Comparison of ENCODE assay signal across 9 cellular contexts in the genomic region with DNA sequence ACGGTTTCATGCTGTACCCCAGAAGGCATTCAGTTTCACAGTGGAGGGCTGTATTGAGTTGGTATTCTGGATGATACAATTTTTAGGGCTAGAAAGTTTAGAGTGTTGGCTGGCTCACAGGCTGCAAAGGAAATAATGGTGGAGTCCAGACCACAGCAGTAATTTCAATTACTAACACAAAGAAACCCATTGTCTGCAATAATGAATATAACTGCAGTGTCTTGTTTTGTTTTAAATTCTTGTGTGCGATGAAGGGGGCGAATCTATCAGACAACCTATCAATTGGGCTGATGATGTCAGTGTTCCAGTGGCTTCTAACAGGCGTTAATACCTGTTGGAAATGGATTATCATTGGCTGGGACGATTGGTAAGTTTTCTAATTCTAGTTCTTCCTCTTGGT. TPM values are rescaled to one million over a fixed set of nuclear protein-coding genes. Genes with fewer than 3 reads are reported as not detected.
A peak's percentile ranks its signal among the peaks of the same experiment; 100 is the strongest.
DNase-seq lines count a peak whose midpoint lies in the region; ATAC-seq and TF ChIP-seq lines count a peak whose summit lies in the region.
"Had no signal": no experiment of that assay in that cellular context is flagged by ENCODE, and none has a peak within 500 bp of the region (broad histone marks: within the 10 kb centered on the region; RNA-seq: fewer than 3 reads in every experiment).

No MANE protein-coding gene starts in this region.

- peak overlapping the region in 3 of 5 donors; percentile 98 to 100 (median 100) for H3K27ac ChIP-seq in stomach

- ATAC-seq in HG02610 (IDR thresholded peaks at IDR 0.05; ENCODE audit: unreplicated experiment) = no peak

- H3K9me3 Mint-ChIP-seq in T-helper 1 cell treated with Interleukin-12 subunit alpha and Interleukin-12 subunit beta and Interleukin-4 antibody, amounts not matched to agents 30 μg/mL and 1 μg/mL, for 36 hours = no peaks in the 10 kb centered on the region
- no peaks in the 10 kb centered on the region for H3K9me3 Mint-ChIP-seq in activated T-helper 2 cell treated with anti-CD3 and anti-CD28 coated beads, Interferon-gamma antibody, Interleukin-2, Interleukin-4, amounts not matched to agents 10 μg/mL and 5 μg/mL and 100 μg/mL, durations not matched to agents 14 hours and 24 hours and 36 hours
- H3K9me3 Mint-ChIP-seq in immature natural killer cell = no peaks in the 10 kb centered on the region

- no peak overlapping the region for H3K27ac Mint-ChIP-seq in T-helper 1 cell treated with Interleukin-12 subunit alpha and Interleukin-12 subunit beta and Interleukin-4 antibody, amounts not matched to agents 30 μg/mL and 1 μg/mL, for 36 hours
- peak overlapping the region; percentile 93 for H3K27ac Mint-ChIP-seq in activated T-helper 2 cell treated with anti-CD3 and anti-CD28 coated beads, Interferon-gamma antibody, Interleukin-2, Interleukin-4, amounts not matched to agents 10 μg/mL and 5 μg/mL and 100 μg/mL, durations not matched to agents 14 hours and 24 hours and 36 hours
- H3K27ac Mint-ChIP-seq in immature natural killer cell = peak overlapping the region; percentile 43 to 96 (median 95)

- H3K4me3 ChIP-seq in stomach = peak overlapping the region in 3 of 4 donors; percentile 64 to 89 (median 67)

- H3K36me3 ChIP-seq in stomach = peaks cover 0 to 20% (median 10%) of the 10 kb centered on the region in 4 donors

- DNase-seq in T-helper 1 cell = no peak
- no peak for DNase-seq in activated T-helper 2 cell treated with anti-CD3 and anti-CD28 coated beads, Interferon-gamma antibody, Interleukin-2, Interleukin-4, amounts not matched to agents 10 μg/mL and 5 μg/mL and 100 μg/mL, durations not matched to agents 14 hours and 24 hours and 36 hours (ENCODE audit: low spot score)
- no peak for DNase-seq in immature natural killer cell
- DNase-seq in stomach = no peak
- no peak for DNase-seq in SK-N-DZ (ENCODE audit: low spot score)
- DNase-seq in KG1 (lab: John Stamatoyannopoulos, UW) = no peak
- DNase-seq: 8988T had no signal

- peak overlapping the region; percentile 94 for H3K4me3 Mint-ChIP-seq in T-helper 1 cell treated with Interleukin-12 subunit alpha and Interleukin-12 subunit beta and Interleukin-4 antibody, amounts not matched to agents 30 μg/mL and 1 μg/mL, for 36 hours
- peak overlapping the region; percentile 93 for H3K4me3 Mint-ChIP-seq in activated T-helper 2 cell treated with anti-CD3 and anti-CD28 coated beads, Interferon-gamma antibody, Interleukin-2, Interleukin-4, amounts not matched to agents 10 μg/mL and 5 μg/mL and 100 μg/mL, durations not matched to agents 14 hours and 24 hours and 36 hours (ENCODE audit: low read depth)
- H3K4me3 Mint-ChIP-seq in immature natural killer cell = peak overlapping the region; percentile 88 to 99 (median 95)

- H3K9me3 ChIP-seq in stomach = no peaks in the 10 kb centered on the region

- no peak for TF ChIP-seq POLR2A in stomach (IDR thresholded peaks at IDR 0.05)

- TF ChIP-seq EP300 in stomach (IDR thresholded peaks at IDR 0.05) = no peak

- peaks cover 13% of the 10 kb centered on the region for H3K36me3 Mint-ChIP-seq in T-helper 1 cell treated with Interleukin-12 subunit alpha and Interleukin-12 subunit beta and Interleukin-4 antibody, amounts not matched to agents 30 μg/mL and 1 μg/mL, for 36 hours (ENCODE audit: low read depth)
- H3K36me3 Mint-ChIP-seq in activated T-helper 2 cell treated with anti-CD3 and anti-CD28 coated beads, Interferon-gamma antibody, Interleukin-2, Interleukin-4, amounts not matched to agents 10 μg/mL and 5 μg/mL and 100 μg/mL, durations not matched to agents 14 hours and 24 hours and 36 hours (ENCODE audit: low read depth) = peaks cover 18% of the 10 kb centered on the region
- peaks cover 0 to 6% (median 5%) of the 10 kb centered on the region in 3 donors for H3K36me3 Mint-ChIP-seq in immature natural killer cell

- H3K4me1 Mint-ChIP-seq in T-helper 1 cell treated with Interleukin-12 subunit alpha and Interleukin-12 subunit beta and Interleukin-4 antibody, amounts not matched to agents 30 μg/mL and 1 μg/mL, for 36 hours (ENCODE audit: low read depth) = peaks cover 24% of the 10 kb centered on the region
- H3K4me1 Mint-ChIP-seq in activated T-helper 2 cell treated with anti-CD3 and anti-CD28 coated beads, Interferon-gamma antibody, Interleukin-2, Interleukin-4, amounts not matched to agents 10 μg/mL and 5 μg/mL and 100 μg/mL, durations not matched to agents 14 hours and 24 hours and 36 hours (ENCODE audit: low read depth) = peaks cover 22% of the 10 kb centered on the region
- H3K4me1 Mint-ChIP-seq in immature natural killer cell = peaks cover 47 to 71% of the 10 kb centered on the region in 2 donors

- H3K27me3 Mint-ChIP-seq in T-helper 1 cell treated with Interleukin-12 subunit alpha and Interleukin-12 subunit beta and Interleukin-4 antibody, amounts not matched to agents 30 μg/mL and 1 μg/mL, for 36 hours (ENCODE audit: low read depth) = no peaks in the 10 kb centered on the region
- H3K27me3 Mint-ChIP-seq in activated T-helper 2 cell treated with anti-CD3 and anti-CD28 coated beads, Interferon-gamma antibody, Interleukin-2, Interleukin-4, amounts not matched to agents 10 μg/mL and 5 μg/mL and 100 μg/mL, durations not matched to agents 14 hours and 24 hours and 36 hours (ENCODE audit: low read depth) = no peaks in the 10 kb centered on the region
- peaks cover 4 to 13% (median 4%) of the 10 kb centered on the region in 3 donors for H3K27me3 Mint-ChIP-seq in immature natural killer cell (ENCODE audit: low read depth in 3 of 3)

- intact Hi-C loops in activated T-helper 2 cell treated with anti-CD3 and anti-CD28 coated beads, Interferon-gamma antibody, Interleukin-2, Interleukin-4, amounts not matched to agents 10 μg/mL and 5 μg/mL and 100 μg/mL, durations not matched to agents 14 hours and 24 hours and 36 hours (cut with micrococcal nuclease) = no loop called here
- intact Hi-C loops in stomach (cut with DNase I; ENCODE audit: low total_unique reads) = no loop called here

- peaks cover 10 to 65% (median 46%) of the 10 kb centered on the region in 4 donors for H3K4me1 ChIP-seq in stomach

- TF ChIP-seq CTCF in stomach (IDR thresholded peaks at IDR 0.05) = no peak

- H3K27me3 ChIP-seq in stomach = no peaks in the 10 kb centered on the region

- WGBS in stomach, 5 donors = 74 to 80% (median 79%) methylated on average over 5 of the region's 5 CpGs

RNA-seq across cellular contexts. Expression of a gene that starts 1.5 kb away (rescaled TPM):
- total RNA-seq in activated T-helper 2 cell treated with anti-CD3 and anti-CD28 coated beads, Interferon-gamma antibody, Interleukin-2, Interleukin-4, amounts not matched to agents 10 μg/mL and 5 μg/mL and 100 μg/mL, durations not matched to agents 14 hours and 24 hours and 36 hours = 16.5 and 19.7 TPM in 2 replicates
- 10 to 100 TPM in 1 of 3 donors, 1 to 10 TPM in 2; 2.0 to 13.7 (median 5.0) TPM for polyA plus RNA-seq in immature natural killer cell
- total RNA-seq in stomach = 10 to 100 TPM in 2 of 5 donors, 1 to 10 TPM in 2, under 1 TPM in 1; 0.87 to 22.8 (median 3.1) TPM
- polyA plus RNA-seq in stomach = 10 to 100 TPM in 1 of 3 donors, 1 to 10 TPM in 2; 4.7 to 11.9 (median 8.0) TPM
- 1.6 and 2.5 TPM in 2 replicates for polyA plus RNA-seq in SK-N-DZ (2014; cell fraction: cytosol; rRNA removed)
- polyA plus RNA-seq in SK-N-DZ (2014; cell fraction: nucleus; rRNA removed) = 0.85 and 4.6 TPM in 2 replicates

RNA-seq across cellular contexts. Expression of a gene that starts 43.8 kb away (rescaled TPM):
- 41.0 and 45.9 TPM in 2 replicates for total RNA-seq in activated T-helper 2 cell treated with anti-CD3 and anti-CD28 coated beads, Interferon-gamma antibody, Interleukin-2, Interleukin-4, amounts not matched to agents 10 μg/mL and 5 μg/mL and 100 μg/mL, durations not matched to agents 14 hours and 24 hours and 36 hours
- polyA plus RNA-seq in immature natural killer cell = 10 to 100 TPM; 14.3 to 21.2 (median 18.6) TPM
- 10 to 100 TPM in 4 of 5 donors, not detected in 1; 12.1 to 44.2 (median 19.8) TPM for total RNA-seq in stomach
- polyA plus RNA-seq in stomach = 10 to 100 TPM in 1 of 3 donors, 1 to 10 TPM in 2; 7.6 to 10.3 (median 8.6) TPM
- 25.8 and 37.8 TPM in 2 replicates for polyA plus RNA-seq in SK-N-DZ (2014; cell fraction: cytosol; rRNA removed)
- polyA plus RNA-seq in SK-N-DZ (2014; cell fraction: nucleus; rRNA removed) = 16.6 and 19.1 TPM in 2 replicates

RNA-seq across cellular contexts. Expression of a gene that starts 46.6 kb away (rescaled TPM):
- total RNA-seq in activated T-helper 2 cell treated with anti-CD3 and anti-CD28 coated beads, Interferon-gamma antibody, Interleukin-2, Interleukin-4, amounts not matched to agents 10 μg/mL and 5 μg/mL and 100 μg/mL, durations not matched to agents 14 hours and 24 hours and 36 hours = 0.09 and 0.14 TPM in 2 replicates
- polyA plus RNA-seq in immature natural killer cell (not detected), stomach (under 1 TPM; 0.31 to 0.38 (median 0.31) TPM)
- total RNA-seq in stomach = 1 to 10 TPM in 1 of 5 donors, under 1 TPM in 1, not detected in 3; 0.92 to 3.0 TPM
- polyA plus RNA-seq in SK-N-DZ (2014; cell fraction: cytosol; rRNA removed) = 0.03 TPM in 1 of 2 replicates, not detected in the other
- 0.25 TPM in 1 of 2 replicates, not detected in the other for polyA plus RNA-seq in SK-N-DZ (2014; cell fraction: nucleus; rRNA removed)

RNA-seq across cellular contexts. Expression of a gene that starts 56.5 kb away (rescaled TPM):
- total RNA-seq in activated T-helper 2 cell treated with anti-CD3 and anti-CD28 coated beads, Interferon-gamma antibody, Interleukin-2, Interleukin-4, amounts not matched to agents 10 μg/mL and 5 μg/mL and 100 μg/mL, durations not matched to agents 14 hours and 24 hours and 36 hours = 23.5 and 27.5 TPM in 2 replicates
- polyA plus RNA-seq in immature natural killer cell (10 to 100 TPM; 17.7 to 41.2 (median 22.5) TPM), stomach (10 to 100 TPM; 30.5 to 38.3 (median 32.1) TPM)
- total RNA-seq in stomach = 10 to 100 TPM in 4 of 5 donors, 1 to 10 TPM in 1; 7.0 to 44.9 (median 22.2) TPM
- polyA plus RNA-seq in SK-N-DZ (2014; cell fraction: cytosol; rRNA removed) = 49.6 and 54.0 TPM in 2 replicates
- 255 and 271 TPM in 2 replicates for polyA plus RNA-seq in SK-N-DZ (2014; cell fraction: nucleus; rRNA removed)
